ENCODE assay signal across 1 cellular context in the genomic region with DNA sequence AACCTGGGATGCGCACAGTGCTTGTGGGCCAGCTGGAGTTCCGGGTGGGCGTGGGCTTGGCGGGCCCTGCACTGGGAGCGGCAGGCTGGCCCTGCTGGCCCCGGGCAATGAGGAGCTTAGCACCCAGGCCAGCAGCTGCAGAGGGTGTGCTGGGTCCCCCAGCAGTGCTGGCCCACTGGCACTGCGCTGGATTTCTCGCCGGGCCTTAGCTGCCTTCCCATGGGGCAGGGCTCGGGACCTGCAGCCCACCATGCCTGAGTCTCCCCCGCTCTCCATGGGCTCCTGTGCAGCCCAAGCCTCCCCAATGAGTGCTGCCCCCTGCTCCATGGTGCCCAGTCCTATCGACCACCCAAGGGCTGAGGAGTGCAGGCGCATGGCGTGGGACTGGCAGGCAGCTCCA. TPM values are rescaled to one million over a fixed set of nuclear protein-coding genes. Genes with fewer than 3 reads are reported as not detected.
DNase-seq lines count a peak whose midpoint lies in the region; ATAC-seq, FAIRE-seq and TF ChIP-seq lines count a peak whose summit lies in the region.
"Not testable (repeated sequence)": the region's sequence is repeated elsewhere in the genome, so short reads cannot be mapped to it uniquely, and the experiment has no call there.

No MANE protein-coding gene starts in this region.

- H3K9me1 ChIP-seq in K562 (ENCODE audit: control insufficient read depth, insufficient read depth, low read length), result not testable (repeated sequence)

- not testable (repeated sequence) for TF ChIP-seq EP300 in K562 (IDR thresholded peaks at IDR 0.05; ENCODE audit: low read length)

- intact Hi-C loops in K562 (cut with micrococcal nuclease), result not testable (repeated sequence)

- H3K4me1 ChIP-seq in K562 (replicated peaks in 1 of 2; ENCODE audit: control insufficient read depth in 2 of 2, insufficient read depth in 2 of 2, low read length in 2 of 2), result not testable (repeated sequence)

- not testable (repeated sequence) for H3K27ac ChIP-seq in K562 (ENCODE audit: extremely low read depth, low read depth, low read length)

- not testable (repeated sequence) for TF ChIP-seq POLR2A in K562 (conservative IDR thresholded peaks at IDR 0.05)

- not testable (repeated sequence) for FAIRE-seq in K562 (lab: Jason Lieb, UNC)

- not testable (repeated sequence) for H3K4me3 ChIP-seq in K562

- peak overlapping the region; percentile 75; the same call in 1 of the 2 replicates for H2AFZ ChIP-seq in K562 (ENCODE audit: low read depth, low read length)

- TF ChIP-seq CTCF in K562 (IDR thresholded peaks at IDR 0.05 in 2 of 3, conservative IDR thresholded peaks at IDR 0.05 in 1 of 3; ENCODE audit: insufficient read depth in 2 of 3, low read depth in 1 of 3, low read length in 3 of 3), result not testable (repeated sequence)

- not testable (repeated sequence) for H3K79me2 ChIP-seq in K562 (ENCODE audit: control insufficient read depth, insufficient read depth, low read length)

- not testable (repeated sequence) for DNase-seq in K562 (ENCODE audit: extremely low read depth in 1 of 4, low spot score in 3 of 4)

- BruUV-seq in K562 (replicated peaks; lab: Mats Ljungman, UMichigan), result not testable (repeated sequence)

- H4K20me1 ChIP-seq in K562 (replicated peaks; ENCODE audit: control insufficient read depth, insufficient read depth, low read length), result not testable (repeated sequence)

- CTCF ChIA-PET in K562 (lab: Yijun Ruan, JAX; ENCODE audit: low intra/inter-chr PET ratio), result not testable (repeated sequence)

- H3K4me2 ChIP-seq in K562 (ENCODE audit: insufficient read depth, low read length), result not testable (repeated sequence)

- not testable (repeated sequence) for ATAC-seq in K562

- in situ Hi-C loops in K562 (cut with MboI), result not testable (repeated sequence)

- WGBS in K562 (ENCODE audit: insufficient coverage, low coverage, missing lambda C conversion rate), result 22% methylated on average over 14 of the region's 14 CpGs

- not testable (repeated sequence) for H3K36me3 ChIP-seq in K562 (ENCODE audit: control insufficient read depth, insufficient read depth, low read length)

- not testable (repeated sequence) for TF ChIP-seq RAD21 in K562 (CRISPR knock-in tag; conservative IDR thresholded peaks at IDR 0.05 in 1 of 2, IDR thresholded peaks at IDR 0.05 in 1 of 2)

- POLR2A ChIA-PET in K562 (lab: Yijun Ruan, JAX), result interaction anchor here (0.6 to 1.2 kb wide), 2 partner anchors 9 to 139 kb away, joined by 3 to 5 read pairs; no protein-coding TSS in a partner anchor

- H3K9ac ChIP-seq in K562 (ENCODE audit: insufficient read depth in 1 of 2, low read depth in 2 of 2, low read length in 2 of 2), result not testable (repeated sequence)

- H3K27me3 ChIP-seq in K562 (ENCODE audit: control insufficient read depth in 2 of 2, insufficient read depth in 2 of 2, low read length in 2 of 2), result not testable (repeated sequence)

- H3K9me3 ChIP-seq in K562 (replicated peaks; ENCODE audit: control insufficient read depth, insufficient read depth, low read depth, low read length), result not testable (repeated sequence)

RNA-seq across cellular contexts. Expression of gene CROT, which starts 56.7 kb away (rescaled TPM):
- total RNA-seq in K562 (2011; cell fraction: chromatin; rRNA removed; ENCODE audit: low replicate concordance), result 2.8 and 14.6 TPM in 2 replicates
- 1.2 and 1.3 TPM in 2 replicates for total RNA-seq in K562 (2011; cell fraction: nucleolus; rRNA removed)
- total RNA-seq in K562 (2011; cell fraction: nucleoplasm; rRNA removed), result 4.0 and 6.9 TPM in 2 replicates
- total RNA-seq in K562 (2014; rRNA removed) (2.6 and 2.7 TPM in 2 replicates), K562 (2014; rRNA removed; fragmentation: Illumina TruSeq; extraction: Trizol) (7.5 and 8.1 TPM in 2 replicates), K562 (2015; rRNA removed; fragmentation: Illumina TruSeq; extraction: Trizol) (6.1 and 6.8 TPM in 2 replicates), K562 (2021) (4.8 and 5.1 TPM in 2 replicates)
- polyA plus RNA-seq in K562 (2011; rRNA removed) (0.07 and 2.5 TPM in 2 replicates), K562 (2014; fragmentation: Illumina TruSeq; extraction: Trizol) (4.2 and 6.5 TPM in 2 replicates), K562 (2014; fragmentation: Nextera tagmentation; extraction: Ambion mirVana) (1 to 10 TPM; 4.0 to 4.5 TPM), K562 (2014; rRNA removed) (3.7 and 6.8 TPM in 2 replicates)
- 0.33 TPM in 1 of 2 replicates, not detected in the other for polyA plus RNA-seq in K562 (2011; cell fraction: cytosol; rRNA removed)
- 0.15 and 1.7 TPM in 2 replicates for polyA plus RNA-seq in K562 (2011; cell fraction: nucleus; rRNA removed)
- 5.0 and 5.5 TPM in 2 replicates for polyA plus RNA-seq in K562 (2012)
- 0.30 and 2.8 TPM in 2 replicates for polyA minus RNA-seq in K562 (2011; rRNA and poly(A)+ RNA removed)
- 0.67 TPM in 1 of 2 replicates, not detected in the other for polyA minus RNA-seq in K562 (2011; cell fraction: cytosol; rRNA and poly(A)+ RNA removed)
- 0.56 and 3.8 TPM in 2 replicates for polyA minus RNA-seq in K562 (2011; cell fraction: nucleus; rRNA and poly(A)+ RNA removed)
